Comparison of ENCODE assay signal across 10 cellular contexts in the genomic region with DNA sequence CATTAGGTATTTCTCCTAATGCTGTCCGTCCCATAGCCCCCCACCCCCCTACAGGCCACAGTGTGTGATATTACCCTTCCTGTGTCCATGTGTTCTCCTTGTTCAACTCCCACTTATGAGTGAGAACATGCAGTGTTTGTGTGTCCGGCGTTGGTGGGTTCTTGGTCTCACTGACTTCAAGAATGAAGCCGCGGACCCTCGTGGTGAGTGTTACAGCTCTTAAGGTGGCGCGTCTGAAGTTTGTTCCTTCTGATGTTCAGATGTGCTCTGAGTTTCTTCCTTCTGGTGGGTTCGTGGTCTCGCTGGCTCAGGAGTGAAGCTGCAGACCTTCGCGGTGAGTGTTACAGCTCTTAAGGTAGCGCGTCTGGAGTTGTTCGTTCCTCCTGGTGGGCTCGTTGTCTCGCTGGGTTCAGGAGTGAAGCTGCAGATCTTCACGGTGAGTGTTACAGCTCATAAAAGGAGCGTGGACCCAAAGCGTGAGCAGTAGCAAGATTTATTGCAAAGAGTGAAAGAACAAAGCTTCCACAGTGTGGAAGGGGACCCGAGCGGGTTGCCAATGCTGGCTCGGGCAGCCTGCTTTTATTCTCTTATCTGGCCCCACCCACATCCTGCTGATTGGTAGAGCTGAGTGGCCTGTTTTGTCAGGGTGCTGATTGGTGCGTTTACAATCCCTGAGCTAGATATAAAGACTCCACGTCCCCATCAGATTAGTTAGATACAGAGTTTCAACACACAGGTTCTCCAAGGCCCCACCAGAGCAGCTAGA. TPM values are rescaled to one million over a fixed set of nuclear protein-coding genes. Genes with fewer than 3 reads are reported as not detected.
DNase-seq lines count a peak whose midpoint lies in the region; ATAC-seq, FAIRE-seq and TF ChIP-seq lines count a peak whose summit lies in the region.
"Not testable (repeated sequence)": the region's sequence is repeated elsewhere in the genome, so short reads cannot be mapped to it uniquely, and the experiment has no call there.
"Had no signal": no experiment of that assay in that cellular context is flagged by ENCODE, and none has a peak within 500 bp of the region (broad histone marks: within the 10 kb centered on the region; RNA-seq: fewer than 3 reads in every experiment).

No MANE protein-coding gene starts in this region.

- not testable (repeated sequence) for ATAC-seq in HCT116; activated naive CD8-positive, alpha-beta T cell treated with anti-CD3 and anti-CD28 coated beads, Interleukin-2, amount 10 ng/mL, durations not matched to agents 7 days and 5 days (ENCODE audit: low read depth)
- ATAC-seq in HepG2 = peak; percentile 68

- not testable (repeated sequence) for H3K9me3 Mint-ChIP-seq in activated naive CD8-positive, alpha-beta T cell treated with anti-CD3 and anti-CD28 coated beads, Interleukin-2, amount 10 ng/mL, durations not matched to agents 7 days and 5 days

- H4K20me1 ChIP-seq in HCT116 (ENCODE audit: insufficient read depth); HepG2 (ENCODE audit: insufficient read depth, low read length): not testable (repeated sequence)

- intact Hi-C loops in HCT116 (cut with micrococcal nuclease); sigmoid colon (cut with DNase I): not testable (repeated sequence)
- intact Hi-C loops in colonic mucosa (cut with DNase I) = loop anchor here (10.0 kb wide), 1 partner anchor 141 kb away; no protein-coding TSS in a partner anchor
- intact Hi-C loops in HepG2 (cut with micrococcal nuclease; ENCODE audit: unreplicated experiment) = loop anchor here (10.0 kb wide), 1 partner anchor 851 kb away; no protein-coding TSS in a partner anchor

- H3K36me3 Mint-ChIP-seq in activated naive CD8-positive, alpha-beta T cell treated with anti-CD3 and anti-CD28 coated beads, Interleukin-2, amount 10 ng/mL, durations not matched to agents 7 days and 5 days = not testable (repeated sequence)

- not testable (repeated sequence) for H3K4me1 ChIP-seq in HCT116 (ENCODE audit: control insufficient read depth in 1 of 2, insufficient read depth in 2 of 2, low read length in 2 of 2); colonic mucosa; sigmoid colon
- H3K4me1 ChIP-seq in HepG2 (ENCODE audit: insufficient read depth, low read length) = peaks cover 41% of the 10 kb centered on the region

- BruUV-seq in HCT116 (replicated peaks; lab: Mats Ljungman, UMichigan) = TSS peak; percentile 93
- BruUV-seq in HepG2 (replicated peaks; lab: Mats Ljungman, UMichigan) = TSS peak; percentile 98

- not testable (repeated sequence) for H3K9ac ChIP-seq in HCT116 (ENCODE audit: low read length); colonic mucosa (ENCODE audit: low read depth in 2 of 2, low read length in 2 of 2)
- peak overlapping the region; percentile 32; the same call in 1 of the 2 replicates for H3K9ac ChIP-seq in HepG2 (ENCODE audit: insufficient read depth, low read depth, low read length)

- POLR2A ChIA-PET in HCT116 (lab: Charles Lee); activated naive CD8-positive, alpha-beta T cell treated with anti-CD3 and anti-CD28 coated beads, Interleukin-2, amount 10 ng/mL, durations not matched to agents 7 days and 5 days (lab: Charles Lee): not testable (repeated sequence)
- POLR2A ChIA-PET in HepG2 (lab: Yijun Ruan, JAX) = interaction anchor here (0.9 to 8.8 kb wide), 16 partner anchors 12 to 563 kb away, joined by 3 to 924 read pairs (median 8); a partner anchor contains a TSS

- H3K27me3 Mint-ChIP-seq in activated naive CD8-positive, alpha-beta T cell treated with anti-CD3 and anti-CD28 coated beads, Interleukin-2, amount 10 ng/mL, durations not matched to agents 7 days and 5 days = peaks cover 21% of the 10 kb centered on the region

- not testable (repeated sequence) for TF ChIP-seq RAD21 in HCT116 (IDR thresholded peaks at IDR 0.05; ENCODE audit: low read depth)
- peak; percentile 31 for TF ChIP-seq RAD21 in HepG2 (CRISPR knock-in tag; IDR thresholded peaks at IDR 0.05)

- FAIRE-seq in HepG2 (lab: Jason Lieb, UNC) = not testable (repeated sequence)

- TF ChIP-seq EP300 in HepG2 (IDR thresholded peaks at IDR 0.05; ENCODE audit: low read depth in 2 of 2, low read length in 2 of 2) (peak in 1 of 2 experiments; percentile 66; a peak in 2 of 4 replicates), HepG2 (CRISPR knock-in tag; IDR thresholded peaks at IDR 0.05; ENCODE audit: borderline replicate concordance) (peak; percentile 91)
- TF ChIP-seq EP300 in sigmoid colon (IDR thresholded peaks at IDR 0.05) = not testable (repeated sequence)

- not testable (repeated sequence) for TF ChIP-seq CTCF in HCT116 (IDR thresholded peaks at IDR 0.05 in 2 of 3, conservative IDR thresholded peaks at IDR 0.05 in 1 of 3; ENCODE audit: borderline replicate concordance in 1 of 3, insufficient read depth in 1 of 3, low read depth in 2 of 3, low read length in 2 of 3); colonic mucosa (IDR thresholded peaks at IDR 0.05); HepG2 (CRISPR knock-in tag; IDR thresholded peaks at IDR 0.05); sigmoid colon (IDR thresholded peaks at IDR 0.05)

- RAD21 ChIA-PET in HCT116 (lab: Charles Lee; ENCODE audit: low non-redundant PET in 1 of 2, low total read pairs in 2 of 2, uncharacterized antibody in 2 of 2, unreplicated experiment in 2 of 2) = not testable (repeated sequence)

- H2AFZ ChIP-seq in HCT116 (ENCODE audit: low read depth, low read length, poor library complexity, severe bottlenecking); HepG2 (ENCODE audit: low read length): not testable (repeated sequence)

- H3K9me2 ChIP-seq in HCT116 (ENCODE audit: insufficient read depth) = not testable (repeated sequence)

- not testable (repeated sequence) for H3K9me3 ChIP-seq in HCT116 (ENCODE audit: control insufficient read depth in 1 of 2, insufficient read depth in 1 of 2, low read depth in 1 of 2, low read length in 2 of 2); colonic mucosa; HepG2 (ENCODE audit: low read length); sigmoid colon

- not testable (repeated sequence) for H3K79me2 ChIP-seq in HCT116 (ENCODE audit: insufficient read depth, low read length); HepG2 (ENCODE audit: insufficient read depth, low read length)

- in situ Hi-C loops in HepG2 (cut with HindIII; ENCODE audit: extremely low pct_ligation_motif_present, low pct_unique_long_range_greater_than_20kb) = not testable (repeated sequence)

- H3K27me3 ChIP-seq in HCT116 (ENCODE audit: insufficient read depth, low read length); colonic mucosa; HepG2 (ENCODE audit: control insufficient read depth in 1 of 2, insufficient read depth in 2 of 2, low read length in 2 of 2): not testable (repeated sequence)
- peaks cover 0 to 28% (median 3%) of the 10 kb centered on the region in 3 donors for H3K27me3 ChIP-seq in sigmoid colon

- H3K4me1 Mint-ChIP-seq in activated naive CD8-positive, alpha-beta T cell treated with anti-CD3 and anti-CD28 coated beads, Interleukin-2, amount 10 ng/mL, durations not matched to agents 7 days and 5 days = not testable (repeated sequence)

- H3K27ac ChIP-seq in HCT116 (ENCODE audit: low read depth, low read length); colonic mucosa; sigmoid colon: not testable (repeated sequence)
- peak overlapping the region; percentile 78 for H3K27ac ChIP-seq in HepG2 (ENCODE audit: extremely low read length, insufficient read depth, low read length)

- not testable (repeated sequence) for H3K4me3 Mint-ChIP-seq in activated naive CD8-positive, alpha-beta T cell treated with anti-CD3 and anti-CD28 coated beads, Interleukin-2, amount 10 ng/mL, durations not matched to agents 7 days and 5 days

- H3K4me2 ChIP-seq in HCT116 (ENCODE audit: low read length) = not testable (repeated sequence)
- H3K4me2 ChIP-seq in HepG2 (ENCODE audit: low read depth, low read length) = peak overlapping the region; percentile 68; the same call in 1 of the 2 replicates

- not testable (repeated sequence) for H3K4me3 ChIP-seq in HCT116 (replicated peaks in 1 of 2; ENCODE audit: low read depth in 1 of 2, low read length in 2 of 2); colonic mucosa; sigmoid colon
- peak overlapping the region in 2 of 3 experiments; percentile 32 to 42; a peak in 4 of 6 replicates for H3K4me3 ChIP-seq in HepG2 (replicated peaks in 1 of 3; ENCODE audit: insufficient read depth in 1 of 3, low read depth in 2 of 3, low read length in 3 of 3)

- CTCF ChIA-PET in HCT116 (lab: Charles Lee); HepG2 (lab: Yijun Ruan, JAX; ENCODE audit: low intra/inter-chr PET ratio, low total read pairs): not testable (repeated sequence)

- TF ChIP-seq POLR2A in HCT116 (IDR thresholded peaks at IDR 0.05; ENCODE audit: borderline replicate concordance, extremely low read depth, insufficient read depth, insufficient read length) (peak; percentile 71), HepG2 (IDR thresholded peaks at IDR 0.05; ENCODE audit: insufficient read depth in 1 of 2, low read depth in 2 of 2, low read length in 2 of 2) (peak in 1 of 2 experiments; percentile 94; a peak in 2 of 4 replicates)
- TF ChIP-seq POLR2A in sigmoid colon (IDR thresholded peaks at IDR 0.05) = not testable (repeated sequence)

- not testable (repeated sequence) for H3K36me3 ChIP-seq in HCT116 (ENCODE audit: control insufficient read depth in 1 of 2, insufficient read depth in 2 of 2, low read length in 2 of 2); colonic mucosa; HepG2 (replicated peaks in 1 of 2; ENCODE audit: control insufficient read depth in 1 of 2, insufficient read depth in 2 of 2, low read length in 2 of 2); sigmoid colon

- not testable (repeated sequence) for DNase-seq in HCT116 (ENCODE audit: low read depth, low spot score)
- peak; percentile 2 for DNase-seq in activated naive CD8-positive, alpha-beta T cell treated with anti-CD3 and anti-CD28 coated beads, Interleukin-2, amount 10 ng/mL, durations not matched to agents 7 days and 5 days
- DNase-seq in colonic mucosa (peak; percentile 6), HepG2 (ENCODE audit: low spot score) (peak; percentile 98), sigmoid colon (peak; percentile 34)

- H3K27ac Mint-ChIP-seq in activated naive CD8-positive, alpha-beta T cell treated with anti-CD3 and anti-CD28 coated beads, Interleukin-2, amount 10 ng/mL, durations not matched to agents 7 days and 5 days = not testable (repeated sequence)

- 38% methylated on average over 25 of the region's 25 CpGs for WGBS in HepG2 (ENCODE audit: low lambda C conversion rate)
- WGBS in sigmoid colon, 2 donors = 78 to 86% methylated on average over 24 to 25 of the region's 25 CpGs

RNA-seq across cellular contexts. Expression of a gene that starts 5.4 kb away (rescaled TPM):
- 0.15 TPM for total RNA-seq in HCT116 (2021; ENCODE audit: unreplicated experiment)
- polyA plus RNA-seq in HCT116 (2012) = 0.01 TPM in 1 of 2 replicates, not detected in the other
- not detected for total RNA-seq in activated naive CD8-positive, alpha-beta T cell treated with anti-CD3 and anti-CD28 coated beads, Interleukin-2, amount 10 ng/mL, durations not matched to agents 7 days and 5 days
- under 1 TPM; 0.30 to 0.58 TPM for total RNA-seq in colonic mucosa
- 0.14 and 0.22 TPM in 2 replicates for total RNA-seq in HepG2 (2016; rRNA removed; fragmentation: Illumina TruSeq; extraction: Trizol)
- total RNA-seq in HepG2 (2016; cell fraction: cytosol; rRNA removed; fragmentation: Illumina TruSeq; extraction: Trizol; ENCODE audit: low read depth) = 0.10 TPM in 1 of 2 replicates, not detected in the other
- total RNA-seq in HepG2 (2016; cell fraction: insoluble cytoplasmic fraction; rRNA removed; fragmentation: Illumina TruSeq; extraction: Trizol) = 0.13 and 0.15 TPM in 2 replicates
- total RNA-seq in HepG2 (2016; cell fraction: membrane; rRNA removed; fragmentation: Illumina TruSeq; extraction: Trizol) = 0.10 and 0.22 TPM in 2 replicates
- 0.12 and 0.44 TPM in 2 replicates for total RNA-seq in HepG2 (2016; cell fraction: nucleus; rRNA removed; fragmentation: Illumina TruSeq; extraction: Trizol)
- 0.08 and 0.16 TPM in 2 replicates for polyA plus RNA-seq in HepG2 (2011; rRNA removed)
- polyA plus RNA-seq in HepG2 (2011; cell fraction: cytosol; rRNA removed) = 0.15 and 0.18 TPM in 2 replicates
- polyA plus RNA-seq in HepG2 (2011; cell fraction: nucleus; rRNA removed) = 1.1 TPM in 2 replicates
- polyA plus RNA-seq in HepG2 (2012) = 0.16 and 0.54 TPM in 2 replicates
- polyA plus RNA-seq in HepG2 (2016; cell fraction: cytosol; fragmentation: Illumina TruSeq; extraction: Trizol; ENCODE audit: low read depth) = 0.05 and 0.10 TPM in 2 replicates
- 0.22 and 0.33 TPM in 2 replicates for polyA plus RNA-seq in HepG2 (2016; cell fraction: insoluble cytoplasmic fraction; fragmentation: Illumina TruSeq; extraction: Trizol; ENCODE audit: low read depth)
- polyA plus RNA-seq in HepG2 (2016; cell fraction: membrane; fragmentation: Illumina TruSeq; extraction: Trizol; ENCODE audit: low read depth) = 0.10 and 0.17 TPM in 2 replicates
- polyA plus RNA-seq in HepG2 (2016; cell fraction: nucleus; fragmentation: Illumina TruSeq; extraction: Trizol; ENCODE audit: insufficient read depth, low read depth) = 0.42 and 0.55 TPM in 2 replicates
- polyA minus RNA-seq in HepG2 (2011; rRNA and poly(A)+ RNA removed; ENCODE audit: low replicate concordance) = 0.18 TPM in 1 of 2 replicates, not detected in the other
- polyA minus RNA-seq in HepG2 (2011; cell fraction: cytosol; rRNA and poly(A)+ RNA removed) = 0.35 TPM in 1 of 2 replicates, not detected in the other
- 0.13 and 0.25 TPM in 2 replicates for polyA minus RNA-seq in HepG2 (2011; cell fraction: nucleus; rRNA and poly(A)+ RNA removed)
- 1 to 10 TPM in 3 of 4 donors, under 1 TPM in 1; 0.82 to 3.0 (median 2.1) TPM for total RNA-seq in sigmoid colon
- polyA plus RNA-seq in sigmoid colon = 1 to 10 TPM in 1 of 3 donors, under 1 TPM in 1, not detected in 1; 0.60 to 1.5 TPM
- total RNA-seq: A673; Calu3; CD4-positive, alpha-beta memory T cell had no signal
- polyA plus RNA-seq: AG04450 had no signal

RNA-seq across cellular contexts. Expression of a gene that starts 16.4 kb away (rescaled TPM):
- total RNA-seq in HCT116 (2021; ENCODE audit: unreplicated experiment) = 155 TPM
- polyA plus RNA-seq in HCT116 (2012) = 135 and 138 TPM in 2 replicates
- total RNA-seq in activated naive CD8-positive, alpha-beta T cell treated with anti-CD3 and anti-CD28 coated beads, Interleukin-2, amount 10 ng/mL, durations not matched to agents 7 days and 5 days = 100 to 1,000 TPM; 335 to 389 TPM
- total RNA-seq in colonic mucosa = 100 to 1,000 TPM; 154 to 214 TPM
- 39.4 and 96.9 TPM in 2 replicates for total RNA-seq in HepG2 (2016; rRNA removed; fragmentation: Illumina TruSeq; extraction: Trizol)
- 27.1 and 29.2 TPM in 2 replicates for total RNA-seq in HepG2 (2016; cell fraction: cytosol; rRNA removed; fragmentation: Illumina TruSeq; extraction: Trizol; ENCODE audit: low read depth)
- total RNA-seq in HepG2 (2016; cell fraction: insoluble cytoplasmic fraction; rRNA removed; fragmentation: Illumina TruSeq; extraction: Trizol) = 43.1 and 100 TPM in 2 replicates
- 15.6 and 15.9 TPM in 2 replicates for total RNA-seq in HepG2 (2016; cell fraction: membrane; rRNA removed; fragmentation: Illumina TruSeq; extraction: Trizol)
- 143 and 149 TPM in 2 replicates for total RNA-seq in HepG2 (2016; cell fraction: nucleus; rRNA removed; fragmentation: Illumina TruSeq; extraction: Trizol)
- polyA plus RNA-seq in HepG2 (2011; rRNA removed) = 611 and 685 TPM in 2 replicates
- polyA plus RNA-seq in HepG2 (2011; cell fraction: cytosol; rRNA removed) = 118 and 170 TPM in 2 replicates
- 4,733 and 5,679 TPM in 2 replicates for polyA plus RNA-seq in HepG2 (2011; cell fraction: nucleus; rRNA removed)
- polyA plus RNA-seq in HepG2 (2012) = 202 and 318 TPM in 2 replicates
- polyA plus RNA-seq in HepG2 (2016; cell fraction: cytosol; fragmentation: Illumina TruSeq; extraction: Trizol; ENCODE audit: low read depth) = 12.6 and 13.8 TPM in 2 replicates
- 49.4 and 63.1 TPM in 2 replicates for polyA plus RNA-seq in HepG2 (2016; cell fraction: insoluble cytoplasmic fraction; fragmentation: Illumina TruSeq; extraction: Trizol; ENCODE audit: low read depth)
- polyA plus RNA-seq in HepG2 (2016; cell fraction: membrane; fragmentation: Illumina TruSeq; extraction: Trizol; ENCODE audit: low read depth) = 18.9 and 19.4 TPM in 2 replicates
- 559 and 594 TPM in 2 replicates for polyA plus RNA-seq in HepG2 (2016; cell fraction: nucleus; fragmentation: Illumina TruSeq; extraction: Trizol; ENCODE audit: insufficient read depth, low read depth)
- 166 and 365 TPM in 2 replicates for polyA minus RNA-seq in HepG2 (2011; rRNA and poly(A)+ RNA removed; ENCODE audit: low replicate concordance)
- polyA minus RNA-seq in HepG2 (2011; cell fraction: cytosol; rRNA and poly(A)+ RNA removed) = 55.5 and 58.2 TPM in 2 replicates
- polyA minus RNA-seq in HepG2 (2011; cell fraction: nucleus; rRNA and poly(A)+ RNA removed) = 527 and 596 TPM in 2 replicates
- total RNA-seq in sigmoid colon = 10 to 100 TPM; 16.4 to 37.1 (median 26.3) TPM
- polyA plus RNA-seq in sigmoid colon = 100 to 1,000 TPM in 1 of 3 donors, 10 to 100 TPM in 2; 33.0 to 124 (median 41.6) TPM

RNA-seq across cellular contexts. Expression of a gene that starts 27.9 kb away (rescaled TPM):
- 5.8 TPM for total RNA-seq in HCT116 (2021; ENCODE audit: unreplicated experiment)
- 3.8 and 4.4 TPM in 2 replicates for polyA plus RNA-seq in HCT116 (2012)
- total RNA-seq in activated naive CD8-positive, alpha-beta T cell treated with anti-CD3 and anti-CD28 coated beads, Interleukin-2, amount 10 ng/mL, durations not matched to agents 7 days and 5 days = 10 to 100 TPM; 14.2 to 19.2 TPM
- total RNA-seq in colonic mucosa = 10 to 100 TPM in 1 of 2 donors, 1 to 10 TPM in 1; 9.0 to 21.0 TPM
- 7.1 and 7.4 TPM in 2 replicates for total RNA-seq in HepG2 (2016; rRNA removed; fragmentation: Illumina TruSeq; extraction: Trizol)
- 6.0 and 6.1 TPM in 2 replicates for total RNA-seq in HepG2 (2016; cell fraction: cytosol; rRNA removed; fragmentation: Illumina TruSeq; extraction: Trizol; ENCODE audit: low read depth)
- total RNA-seq in HepG2 (2016; cell fraction: insoluble cytoplasmic fraction; rRNA removed; fragmentation: Illumina TruSeq; extraction: Trizol) = 7.7 and 8.0 TPM in 2 replicates
- total RNA-seq in HepG2 (2016; cell fraction: membrane; rRNA removed; fragmentation: Illumina TruSeq; extraction: Trizol) = 12.8 and 13.3 TPM in 2 replicates
- 5.8 and 5.9 TPM in 2 replicates for total RNA-seq in HepG2 (2016; cell fraction: nucleus; rRNA removed; fragmentation: Illumina TruSeq; extraction: Trizol)
- polyA plus RNA-seq in HepG2 (2011; rRNA removed) = 8.2 and 8.7 TPM in 2 replicates
- polyA plus RNA-seq in HepG2 (2011; cell fraction: cytosol; rRNA removed) = 3.6 and 5.0 TPM in 2 replicates
- polyA plus RNA-seq in HepG2 (2011; cell fraction: nucleus; rRNA removed) = 11.3 and 17.7 TPM in 2 replicates
- 3.9 and 4.2 TPM in 2 replicates for polyA plus RNA-seq in HepG2 (2012)
- 14.5 and 18.4 TPM in 2 replicates for polyA plus RNA-seq in HepG2 (2016; cell fraction: cytosol; fragmentation: Illumina TruSeq; extraction: Trizol; ENCODE audit: low read depth)
- polyA plus RNA-seq in HepG2 (2016; cell fraction: insoluble cytoplasmic fraction; fragmentation: Illumina TruSeq; extraction: Trizol; ENCODE audit: low read depth) = 11.7 and 13.4 TPM in 2 replicates
- 18.6 and 20.0 TPM in 2 replicates for polyA plus RNA-seq in HepG2 (2016; cell fraction: membrane; fragmentation: Illumina TruSeq; extraction: Trizol; ENCODE audit: low read depth)
- polyA plus RNA-seq in HepG2 (2016; cell fraction: nucleus; fragmentation: Illumina TruSeq; extraction: Trizol; ENCODE audit: insufficient read depth, low read depth) = 11.0 and 11.3 TPM in 2 replicates
- polyA minus RNA-seq in HepG2 (2011; rRNA and poly(A)+ RNA removed; ENCODE audit: low replicate concordance) = 10.0 and 22.9 TPM in 2 replicates
- polyA minus RNA-seq in HepG2 (2011; cell fraction: cytosol; rRNA and poly(A)+ RNA removed) = 2.5 and 3.6 TPM in 2 replicates
- 6.8 and 7.2 TPM in 2 replicates for polyA minus RNA-seq in HepG2 (2011; cell fraction: nucleus; rRNA and poly(A)+ RNA removed)
- total RNA-seq in sigmoid colon = 10 to 100 TPM in 3 of 4 donors, 1 to 10 TPM in 1; 8.9 to 30.6 (median 19.4) TPM
- polyA plus RNA-seq in sigmoid colon = 10 to 100 TPM; 19.2 to 35.4 (median 22.0) TPM

RNA-seq across cellular contexts. Expression of a gene that starts 32.4 kb away (rescaled TPM):
- total RNA-seq in HCT116 (2021; ENCODE audit: unreplicated experiment) (3.6 TPM), colonic mucosa (1 to 10 TPM; 1.8 to 2.0 TPM), HepG2 (2016; rRNA removed; fragmentation: Illumina TruSeq; extraction: Trizol) (0.44 and 0.49 TPM in 2 replicates), sigmoid colon (1 to 10 TPM in 2 of 4 donors, under 1 TPM in 2; 0.33 to 1.9 (median 0.98) TPM)
- polyA plus RNA-seq in HCT116 (2012) = 0.79 and 0.82 TPM in 2 replicates
- 1 to 10 TPM in 1 of 2 experiments, under 1 TPM in 1; 0.75 to 1.4 TPM for total RNA-seq in activated naive CD8-positive, alpha-beta T cell treated with anti-CD3 and anti-CD28 coated beads, Interleukin-2, amount 10 ng/mL, durations not matched to agents 7 days and 5 days
- total RNA-seq in HepG2 (2016; cell fraction: cytosol; rRNA removed; fragmentation: Illumina TruSeq; extraction: Trizol; ENCODE audit: low read depth) = 0.81 and 0.88 TPM in 2 replicates
- total RNA-seq in HepG2 (2016; cell fraction: insoluble cytoplasmic fraction; rRNA removed; fragmentation: Illumina TruSeq; extraction: Trizol) = 0.39 and 0.40 TPM in 2 replicates
- total RNA-seq in HepG2 (2016; cell fraction: membrane; rRNA removed; fragmentation: Illumina TruSeq; extraction: Trizol) = 0.49 and 0.62 TPM in 2 replicates
- total RNA-seq in HepG2 (2016; cell fraction: nucleus; rRNA removed; fragmentation: Illumina TruSeq; extraction: Trizol) = 0.78 and 1.1 TPM in 2 replicates
- polyA plus RNA-seq in HepG2 (2011; rRNA removed) (0.17 and 0.24 TPM in 2 replicates), sigmoid colon (under 1 TPM in 2 of 3 donors, not detected in 1; under 0.01 to 0.57 TPM)
- polyA plus RNA-seq in HepG2 (2011; cell fraction: cytosol; rRNA removed) = 0.04 and 0.22 TPM in 2 replicates
- polyA plus RNA-seq in HepG2 (2011; cell fraction: nucleus; rRNA removed) = 1.2 and 1.4 TPM in 2 replicates
- polyA plus RNA-seq in HepG2 (2012) = 0.92 and 0.93 TPM in 2 replicates
- polyA plus RNA-seq in HepG2 (2016; cell fraction: cytosol; fragmentation: Illumina TruSeq; extraction: Trizol; ENCODE audit: low read depth) = 0.29 TPM in 2 replicates
- 0.53 and 0.73 TPM in 2 replicates for polyA plus RNA-seq in HepG2 (2016; cell fraction: insoluble cytoplasmic fraction; fragmentation: Illumina TruSeq; extraction: Trizol; ENCODE audit: low read depth)
- polyA plus RNA-seq in HepG2 (2016; cell fraction: membrane; fragmentation: Illumina TruSeq; extraction: Trizol; ENCODE audit: low read depth) = 0.19 and 0.22 TPM in 2 replicates
- polyA plus RNA-seq in HepG2 (2016; cell fraction: nucleus; fragmentation: Illumina TruSeq; extraction: Trizol; ENCODE audit: insufficient read depth, low read depth) = 0.79 and 1.2 TPM in 2 replicates
- 0.21 and 1.7 TPM in 2 replicates for polyA minus RNA-seq in HepG2 (2011; rRNA and poly(A)+ RNA removed; ENCODE audit: low replicate concordance)
- polyA minus RNA-seq in HepG2 (2011; cell fraction: cytosol; rRNA and poly(A)+ RNA removed) = 0.26 and 1.6 TPM in 2 replicates
- polyA minus RNA-seq in HepG2 (2011; cell fraction: nucleus; rRNA and poly(A)+ RNA removed) = 1.7 and 2.2 TPM in 2 replicates
- polyA plus RNA-seq: CD4-positive, alpha-beta memory T cell had no signal

RNA-seq across cellular contexts. Expression of a gene that starts 52.2 kb away (rescaled TPM):
- total RNA-seq in HCT116 (2021; ENCODE audit: unreplicated experiment) (10.0 TPM), colonic mucosa (1 to 10 TPM in 1 of 2 donors, under 1 TPM in 1; 0.56 to 2.1 TPM), HepG2 (2016; rRNA removed; fragmentation: Illumina TruSeq; extraction: Trizol) (2,867 and 3,021 TPM in 2 replicates), sigmoid colon (not detected)
- polyA plus RNA-seq in HCT116 (2012) = 34.6 and 40.2 TPM in 2 replicates
- under 1 TPM in 1 of 2 experiments, not detected in 1; 0.17 TPM for total RNA-seq in activated naive CD8-positive, alpha-beta T cell treated with anti-CD3 and anti-CD28 coated beads, Interleukin-2, amount 10 ng/mL, durations not matched to agents 7 days and 5 days
- total RNA-seq in HepG2 (2016; cell fraction: cytosol; rRNA removed; fragmentation: Illumina TruSeq; extraction: Trizol; ENCODE audit: low read depth) = 582 and 659 TPM in 2 replicates
- 2,776 and 3,102 TPM in 2 replicates for total RNA-seq in HepG2 (2016; cell fraction: insoluble cytoplasmic fraction; rRNA removed; fragmentation: Illumina TruSeq; extraction: Trizol)
- 925 and 1,194 TPM in 2 replicates for total RNA-seq in HepG2 (2016; cell fraction: membrane; rRNA removed; fragmentation: Illumina TruSeq; extraction: Trizol)
- total RNA-seq in HepG2 (2016; cell fraction: nucleus; rRNA removed; fragmentation: Illumina TruSeq; extraction: Trizol) = 2,259 and 2,462 TPM in 2 replicates
- polyA plus RNA-seq in HepG2 (2011; rRNA removed) (1,596 and 1,621 TPM in 2 replicates), sigmoid colon (under 1 TPM in 1 of 3 donors, not detected in 2; 0.54 TPM)
- polyA plus RNA-seq in HepG2 (2011; cell fraction: cytosol; rRNA removed) = 1,194 and 1,328 TPM in 2 replicates
- 2,740 and 3,322 TPM in 2 replicates for polyA plus RNA-seq in HepG2 (2011; cell fraction: nucleus; rRNA removed)
- 740 and 1,093 TPM in 2 replicates for polyA plus RNA-seq in HepG2 (2012)
- polyA plus RNA-seq in HepG2 (2016; cell fraction: cytosol; fragmentation: Illumina TruSeq; extraction: Trizol; ENCODE audit: low read depth) = 288 and 375 TPM in 2 replicates
- polyA plus RNA-seq in HepG2 (2016; cell fraction: insoluble cytoplasmic fraction; fragmentation: Illumina TruSeq; extraction: Trizol; ENCODE audit: low read depth) = 2,577 and 2,685 TPM in 2 replicates
- polyA plus RNA-seq in HepG2 (2016; cell fraction: membrane; fragmentation: Illumina TruSeq; extraction: Trizol; ENCODE audit: low read depth) = 518 and 720 TPM in 2 replicates
- polyA plus RNA-seq in HepG2 (2016; cell fraction: nucleus; fragmentation: Illumina TruSeq; extraction: Trizol; ENCODE audit: insufficient read depth, low read depth) = 3,957 and 4,035 TPM in 2 replicates
- 4.9 and 1,419 TPM in 2 replicates for polyA minus RNA-seq in HepG2 (2011; rRNA and poly(A)+ RNA removed; ENCODE audit: low replicate concordance)
- 390 and 391 TPM in 2 replicates for polyA minus RNA-seq in HepG2 (2011; cell fraction: cytosol; rRNA and poly(A)+ RNA removed)
- 1,540 and 1,882 TPM in 2 replicates for polyA minus RNA-seq in HepG2 (2011; cell fraction: nucleus; rRNA and poly(A)+ RNA removed)
- total RNA-seq: CD4-positive, alpha-beta memory T cell had no signal
- polyA plus RNA-seq: CD14-positive monocyte; CD4-positive, alpha-beta memory T cell had no signal
